Comparison of ENCODE assay signal across 10 cellular contexts in genomic region chr7:134892002-134892693, GRCh38.
DNase-seq lines count a peak whose midpoint lies in the region; ATAC-seq, FAIRE-seq and TF ChIP-seq lines count a peak whose summit lies in the region.
"Had no signal": no experiment of that assay in that cellular context is flagged by ENCODE, and none has a peak within 500 bp of the region (broad histone marks: within the 10 kb centered on the region; RNA-seq: fewer than 3 reads in every experiment).

No MANE protein-coding gene starts in this region.

- peaks cover 5% of the 10 kb centered on the region for H3K9me3 ChIP-seq in HUES48 (ENCODE audit: control insufficient read depth, insufficient read depth, low read length)
- no peaks in the 10 kb centered on the region for H3K9me3 ChIP-seq in colonic mucosa
- H3K9me3 ChIP-seq in HepG2 (ENCODE audit: low read length), result peaks cover 11% of the 10 kb centered on the region; the same call in 1 of the 2 replicates

- FAIRE-seq in HepG2 (lab: Jason Lieb, UNC), result peak; percentile 92
- FAIRE-seq: GM12878 had no signal

- H3K4me2 ChIP-seq in HepG2 (ENCODE audit: low read depth, low read length), result peak overlapping the region; percentile 95

- H3K27ac Mint-ChIP-seq in T-helper 2 cell treated with Interferon-gamma antibody and Interleukin-4, amounts not matched to agents 5 μg/mL and 100 μg/mL, for 36 hours, result no peak overlapping the region

- ATAC-seq in HepG2, result peak; percentile 79
- ATAC-seq in HG03520 (IDR thresholded peaks at IDR 0.05; ENCODE audit: unreplicated experiment), result no peak

- H3K36me3 ChIP-seq in HUES48 (ENCODE audit: control insufficient read depth, insufficient read depth, low read length), result peaks cover 3% of the 10 kb centered on the region; the same call in 1 of the 2 replicates
- no peaks in the 10 kb centered on the region for H3K36me3 ChIP-seq in colonic mucosa
- H3K36me3 ChIP-seq in HepG2 (replicated peaks in 1 of 2; ENCODE audit: control insufficient read depth in 1 of 2, insufficient read depth in 2 of 2, low read length in 2 of 2), result 0 out of 5 replicates have a peak, but pooled peaks cover 0 to 4% of the 10 kb centered on the region in 2 experiments

- peaks cover 12% of the 10 kb centered on the region; the same call in 1 of the 2 replicates for H4K20me1 ChIP-seq in HepG2 (ENCODE audit: insufficient read depth, low read length)

- intact Hi-C loops in colonic mucosa (cut with DNase I), result no loop called here
- intact Hi-C loops in HepG2 (cut with micrococcal nuclease; ENCODE audit: unreplicated experiment), result loop anchor here (5.0 kb wide), 3 partner anchors 50 to 280 kb away; partner anchors contain the start of genes BPGM and CYREN

- H3K4me1 Mint-ChIP-seq in T-helper 2 cell treated with Interferon-gamma antibody and Interleukin-4, amounts not matched to agents 5 μg/mL and 100 μg/mL, for 36 hours (ENCODE audit: low read depth), result peaks cover 5% of the 10 kb centered on the region
- H3K4me1 Mint-ChIP-seq: central memory CD8-positive, alpha-beta T cell had no signal

- H3K4me3 ChIP-seq in HUES48 (ENCODE audit: low read depth, low read length) (peak overlapping the region; percentile 70), colonic mucosa (peak overlapping the region; percentile 6), HepG2 (replicated peaks in 1 of 3; ENCODE audit: insufficient read depth in 1 of 3, low read depth in 2 of 3, low read length in 3 of 3) (peak overlapping the region; percentile 70 to 85 (median 77))
- H3K4me3 ChIP-seq: GM12878 had no signal

- TF ChIP-seq EP300 in HepG2 (IDR thresholded peaks at IDR 0.05; ENCODE audit: low read depth in 2 of 2, low read length in 2 of 2), result peak; percentile 12 to 90; a peak in 2 of 4 replicates
- TF ChIP-seq EP300 in HepG2 (CRISPR knock-in tag; IDR thresholded peaks at IDR 0.05; ENCODE audit: borderline replicate concordance), result peak; percentile 69

- H3K79me2 ChIP-seq in HepG2 (ENCODE audit: insufficient read depth, low read length), result peaks cover 55% of the 10 kb centered on the region

- no peak overlapping the region for H3K4me3 Mint-ChIP-seq in T-helper 2 cell treated with Interferon-gamma antibody and Interleukin-4, amounts not matched to agents 5 μg/mL and 100 μg/mL, for 36 hours
- H3K4me3 Mint-ChIP-seq: central memory CD8-positive, alpha-beta T cell had no signal

- POLR2A ChIA-PET in HepG2 (lab: Yijun Ruan, JAX), result interaction anchor here (1.1 to 2.4 kb wide), 4 partner anchors 10 to 279 kb away, joined by 3 to 17 read pairs (median 6); partner anchors contain the start of gene CYREN

- TF ChIP-seq RAD21 in HepG2 (CRISPR knock-in tag; IDR thresholded peaks at IDR 0.05), result no peak

- H3K9ac ChIP-seq in HUES48 (ENCODE audit: low read depth, low read length) (peak overlapping the region; percentile 83), colonic mucosa (ENCODE audit: low read depth in 2 of 2, low read length in 2 of 2) (peak overlapping the region in 1 of 2 donors; percentile 66), HepG2 (ENCODE audit: insufficient read depth, low read depth, low read length) (peak overlapping the region; percentile 72)

- H3K9me3 Mint-ChIP-seq in T-helper 2 cell treated with Interferon-gamma antibody and Interleukin-4, amounts not matched to agents 5 μg/mL and 100 μg/mL, for 36 hours, result peaks cover 19% of the 10 kb centered on the region

- DNase-seq in colonic mucosa (no peak), HepG2 (ENCODE audit: low spot score) (peak; percentile 81), superior temporal gyrus (ENCODE audit: extremely low spot score) (peak; percentile 76), A172 (ENCODE audit: low spot score) (no peak), AML-193 (lab: John Stamatoyannopoulos, UW) (no peak)
- DNase-seq in T-helper 2 cell treated with Interferon-gamma antibody and Interleukin-4, amounts not matched to agents 5 μg/mL and 100 μg/mL, for 36 hours (ENCODE audit: low spot score), result no peak

- TF ChIP-seq CTCF in colonic mucosa (IDR thresholded peaks at IDR 0.05) (no peak), HepG2 (CRISPR knock-in tag; IDR thresholded peaks at IDR 0.05) (no peak)

- no peak; a peak in 1 of 4 replicates for TF ChIP-seq POLR2A in HepG2 (IDR thresholded peaks at IDR 0.05; ENCODE audit: insufficient read depth in 1 of 2, low read depth in 2 of 2, low read length in 2 of 2)

- WGBS in HepG2 (ENCODE audit: low lambda C conversion rate), result 0% methylated on average over 10 of the region's 10 CpGs

- peaks cover 21% of the 10 kb centered on the region for H3K4me1 ChIP-seq in HUES48 (ENCODE audit: control insufficient read depth, insufficient read depth, low read length)
- H3K4me1 ChIP-seq in colonic mucosa, result no peaks in the 10 kb centered on the region
- peaks cover 62% of the 10 kb centered on the region for H3K4me1 ChIP-seq in HepG2 (ENCODE audit: insufficient read depth, low read length)

- BruUV-seq in HepG2 (replicated peaks; lab: Mats Ljungman, UMichigan), result TSS peak; percentile 61

- H3K27ac ChIP-seq in HUES48 (ENCODE audit: low read depth, low read length), result peak overlapping the region; percentile 88
- peak overlapping the region; percentile 56 for H3K27ac ChIP-seq in colonic mucosa
- H3K27ac ChIP-seq in HepG2 (ENCODE audit: extremely low read length, insufficient read depth, low read length), result peak overlapping the region; percentile 84

- in situ Hi-C loops in HepG2 (cut with HindIII; ENCODE audit: extremely low pct_ligation_motif_present, low pct_unique_long_range_greater_than_20kb), result no loop called here

- H3K36me3 Mint-ChIP-seq in T-helper 2 cell treated with Interferon-gamma antibody and Interleukin-4, amounts not matched to agents 5 μg/mL and 100 μg/mL, for 36 hours (ENCODE audit: low read depth), result peaks cover 5% of the 10 kb centered on the region

- CTCF ChIA-PET in HepG2 (lab: Yijun Ruan, JAX; ENCODE audit: low intra/inter-chr PET ratio, low total read pairs), result no interaction called here

- H3K27me3 Mint-ChIP-seq in T-helper 2 cell treated with Interferon-gamma antibody and Interleukin-4, amounts not matched to agents 5 μg/mL and 100 μg/mL, for 36 hours (ENCODE audit: low read depth), result peaks cover 6% of the 10 kb centered on the region

- H3K27me3 ChIP-seq in HUES48 (ENCODE audit: control insufficient read depth, insufficient read depth, low read length) (no peaks in the 10 kb centered on the region), colonic mucosa (no peaks in the 10 kb centered on the region), HepG2 (ENCODE audit: control insufficient read depth in 1 of 2, insufficient read depth in 2 of 2, low read length in 2 of 2) (no peaks in the 10 kb centered on the region; a peak in 1 of 5 replicates)

- H2AFZ ChIP-seq in HepG2 (ENCODE audit: low read length), result peak overlapping the region; percentile 49

TF ChIP-seq in HepG2, 621 proteins besides CTCF, POLR2A, EP300 and RAD21 (continues in another document):
- peak; percentile 58; the same call in 1 of the 2 replicates for TF ChIP-seq MIXL1 (CRISPR knock-in tag; IDR thresholded peaks at IDR 0.05)
- no peak for TF ChIP-seq BCLAF1 (IDR thresholded peaks at IDR 0.05)
- TF ChIP-seq HOXA5 (CRISPR knock-in tag; IDR thresholded peaks at IDR 0.05), result no peak; the same call in 1 of the 2 replicates
- peak; percentile 6; the same call in 1 of the 2 replicates for TF ChIP-seq ZNF710 (CRISPR knock-in tag; IDR thresholded peaks at IDR 0.05; ENCODE audit: borderline replicate concordance)

Comparison
In these comparisons a context has a peak if more than half of its experiments do, and no peak if none do; other contexts are left out.
1. H3K4me3 ChIP-seq: peak in every context shown above with its lines; median percentile 77 in HepG2; 70 in HUES48; 6 in colonic mucosa.
2. DNase-seq: peak in HepG2 (single experiment) and superior temporal gyrus (single experiment); none in colonic mucosa (single experiment), A172 (single experiment), T-helper 2 cell treated with Interferon-gamma antibody and Interleukin-4, amounts not matched to agents 5 μg/mL and 100 μg/mL, for 36 hours (single experiment) and AML-193 (0 of 2).
3. Peak in every context shown above with its lines, with median percentiles within 50 percentile points of each other: H3K27ac ChIP-seq.